ENCODE assay signal across 1 cellular context in genomic region chr19:12996542-12997094, GRCh38.
TF ChIP-seq lines count a peak whose summit lies in the region.

No MANE protein-coding gene starts in this region.

TF ChIP-seq in HepG2, 621 proteins besides CTCF, POLR2A, EP300 and RAD21 (continued from another document and continues in another):
- TF ChIP-seq, protein P1, sequence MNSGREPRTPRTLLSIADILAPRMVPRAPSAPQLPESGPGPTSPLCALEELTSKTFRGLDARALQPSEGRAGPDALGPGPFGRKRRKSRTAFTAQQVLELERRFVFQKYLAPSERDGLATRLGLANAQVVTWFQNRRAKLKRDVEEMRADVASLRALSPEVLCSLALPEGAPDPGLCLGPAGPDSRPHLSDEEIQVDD (CRISPR knock-in tag; IDR thresholded peaks at IDR 0.05; ENCODE audit: borderline replicate concordance) = no peak
- TF ChIP-seq PLSCR1 (CRISPR knock-in tag; IDR thresholded peaks at IDR 0.05; ENCODE audit: borderline replicate concordance) (no peak), SOX13 (IDR thresholded peaks at IDR 0.05) (no peak), SOX13 (CRISPR knock-in tag; conservative IDR thresholded peaks at IDR 0.05 in 1 of 2, IDR thresholded peaks at IDR 0.05 in 1 of 2) (peak in 1 of 2 experiments; percentile 28; a peak in 1 of 4 replicates), ELF4 (CRISPR knock-in tag; IDR thresholded peaks at IDR 0.05; ENCODE audit: borderline replicate concordance) (no peak), DZIP1 (CRISPR knock-in tag; IDR thresholded peaks at IDR 0.05) (no peak), BCL3 (CRISPR knock-in tag; IDR thresholded peaks at IDR 0.05) (peak; percentile 72; the same call in 1 of the 2 replicates), ZNF441 (CRISPR knock-in tag; IDR thresholded peaks at IDR 0.05; ENCODE audit: borderline replicate concordance) (no peak), ATAD3A (CRISPR knock-in tag; IDR thresholded peaks at IDR 0.05) (no peak), HNRNPK (IDR thresholded peaks at IDR 0.05; ENCODE audit: low read depth, low read length, poor library complexity, severe bottlenecking) (peak; percentile 73), ASH2L (IDR thresholded peaks at IDR 0.05; ENCODE audit: insufficient read length, low read depth, low read length) (peak; percentile 55), KLF15 (CRISPR knock-in tag; IDR thresholded peaks at IDR 0.05; ENCODE audit: borderline replicate concordance) (0 out of 2 replicates have a peak, but pooled peaks have one; percentile 58), ZNF446 (CRISPR knock-in tag; IDR thresholded peaks at IDR 0.05) (0 out of 2 replicates have a peak, but pooled peaks have one; percentile 3), ZNF230 (CRISPR knock-in tag; IDR thresholded peaks at IDR 0.05) (no peak), LCORL (IDR thresholded peaks at IDR 0.05) (no peak), LCORL (CRISPR knock-in tag; IDR thresholded peaks at IDR 0.05) (peak; percentile 77), CEBPB (IDR thresholded peaks at IDR 0.05; ENCODE audit: borderline replicate concordance, low read depth, low read length) (no peak), ZFY (CRISPR knock-in tag; IDR thresholded peaks at IDR 0.05) (peak; percentile 31), ZNF569 (CRISPR knock-in tag; IDR thresholded peaks at IDR 0.05; ENCODE audit: borderline replicate concordance) (no peak), CEBPG (CRISPR knock-in tag; IDR thresholded peaks at IDR 0.05) (0 out of 2 replicates have a peak, but pooled peaks have one; percentile 3), CCDC6 (CRISPR knock-in tag; IDR thresholded peaks at IDR 0.05) (no peak), ZMYM4 (CRISPR knock-in tag; IDR thresholded peaks at IDR 0.05) (no peak; the same call in 1 of the 2 replicates), JUND (CRISPR knock-in tag; IDR thresholded peaks at IDR 0.05) (no peak), HDAC2 (CRISPR knock-in tag; IDR thresholded peaks at IDR 0.05) (peak; percentile 32; the same call in 1 of the 2 replicates), ZNF549 (CRISPR knock-in tag; IDR thresholded peaks at IDR 0.05) (no peak), NFE2 (CRISPR knock-in tag; IDR thresholded peaks at IDR 0.05) (no peak), ZNF484 (CRISPR knock-in tag; IDR thresholded peaks at IDR 0.05; ENCODE audit: borderline replicate concordance, low read depth) (no peak), REPIN1 (CRISPR knock-in tag; IDR thresholded peaks at IDR 0.05; ENCODE audit: borderline replicate concordance, low read depth) (no peak), HMG20B (CRISPR knock-in tag; conservative IDR thresholded peaks at IDR 0.05) (no peak), YY1 (IDR thresholded peaks at IDR 0.05; ENCODE audit: insufficient read depth, insufficient replicate concordance, low read depth, low read length) (no peak), MIXL1 (CRISPR knock-in tag; IDR thresholded peaks at IDR 0.05) (no peak), ZNF777 (CRISPR knock-in tag; IDR thresholded peaks at IDR 0.05) (peak; percentile 99), ZNF251 (CRISPR knock-in tag; IDR thresholded peaks at IDR 0.05) (0 out of 2 replicates have a peak, but pooled peaks have one; percentile 21), TFAP4 (IDR thresholded peaks at IDR 0.05; ENCODE audit: borderline replicate concordance, low read depth) (no peak), ZBTB38 (CRISPR knock-in tag; IDR thresholded peaks at IDR 0.05) (peak; percentile 74), NR2C2 (CRISPR knock-in tag; IDR thresholded peaks at IDR 0.05; ENCODE audit: borderline replicate concordance) (no peak), ZNF124 (CRISPR knock-in tag; IDR thresholded peaks at IDR 0.05) (no peak), EZH2 (conservative IDR thresholded peaks at IDR 0.05; ENCODE audit: low read depth, low read length) (no peak), PITX1 (CRISPR knock-in tag; IDR thresholded peaks at IDR 0.05) (no peak), ZNF780A (CRISPR knock-in tag; IDR thresholded peaks at IDR 0.05) (no peak), ZNF891 (CRISPR knock-in tag; IDR thresholded peaks at IDR 0.05) (no peak), NRL (CRISPR knock-in tag; IDR thresholded peaks at IDR 0.05; ENCODE audit: borderline replicate concordance) (peak; percentile 57; the same call in 1 of the 2 replicates), ZNF160 (CRISPR knock-in tag; IDR thresholded peaks at IDR 0.05) (peak; percentile 34; the same call in 1 of the 2 replicates), PHF8 (CRISPR knock-in tag; IDR thresholded peaks at IDR 0.05) (peak; percentile 66), ZEB1 (IDR thresholded peaks at IDR 0.05; ENCODE audit: insufficient replicate concordance, low read depth) (no peak), MTF1 (CRISPR knock-in tag; IDR thresholded peaks at IDR 0.05) (no peak), SIN3B (IDR thresholded peaks at IDR 0.05; ENCODE audit: low read length) (no peak), DPF2 (CRISPR knock-in tag; IDR thresholded peaks at IDR 0.05; ENCODE audit: borderline replicate concordance, low read depth) (no peak), ZNF225 (CRISPR knock-in tag; IDR thresholded peaks at IDR 0.05) (no peak), MIER3 (CRISPR knock-in tag; IDR thresholded peaks at IDR 0.05; ENCODE audit: borderline replicate concordance) (peak; percentile 18; the same call in 1 of the 2 replicates), PAWR (CRISPR knock-in tag; IDR thresholded peaks at IDR 0.05; ENCODE audit: borderline replicate concordance) (no peak), ZNF207 (IDR thresholded peaks at IDR 0.05; ENCODE audit: borderline replicate concordance) (no peak), MED13 (CRISPR knock-in tag; IDR thresholded peaks at IDR 0.05) (no peak), SMYD3 (CRISPR knock-in tag; IDR thresholded peaks at IDR 0.05) (no peak), ZMAT3 (CRISPR knock-in tag; conservative IDR thresholded peaks at IDR 0.05) (peak; percentile 15; the same call in 1 of the 2 replicates), ZNF101 (CRISPR knock-in tag; IDR thresholded peaks at IDR 0.05; ENCODE audit: borderline replicate concordance, low read depth) (no peak), ETV5 (CRISPR knock-in tag; IDR thresholded peaks at IDR 0.05; ENCODE audit: borderline replicate concordance) (peak; percentile 8; the same call in 1 of the 2 replicates), ZNF460 (CRISPR knock-in tag; IDR thresholded peaks at IDR 0.05; ENCODE audit: borderline replicate concordance) (no peak), HNRNPH1 (optimal IDR thresholded peaks at IDR 0.05; ENCODE audit: low read depth, low read length) (no peak), KLF6 (CRISPR knock-in tag; IDR thresholded peaks at IDR 0.05) (no peak), RELA (CRISPR knock-in tag; IDR thresholded peaks at IDR 0.05) (no peak), ZNF383 (CRISPR knock-in tag; IDR thresholded peaks at IDR 0.05; ENCODE audit: borderline replicate concordance) (no peak), ZC3H4 (CRISPR knock-in tag; IDR thresholded peaks at IDR 0.05; ENCODE audit: borderline replicate concordance) (no peak), ARHGAP35 (CRISPR knock-in tag; IDR thresholded peaks at IDR 0.05; ENCODE audit: borderline replicate concordance) (peak; percentile 77; the same call in 1 of the 2 replicates), MAZ (IDR thresholded peaks at IDR 0.05; ENCODE audit: borderline replicate concordance, low read depth, low read length) (no peak), MAZ (CRISPR knock-in tag; IDR thresholded peaks at IDR 0.05; ENCODE audit: low read depth) (peak; percentile 53), NFKB2 (CRISPR knock-in tag; IDR thresholded peaks at IDR 0.05; ENCODE audit: borderline replicate concordance) (peak; percentile 49; the same call in 1 of the 2 replicates), HNRNPUL1 (IDR thresholded peaks at IDR 0.05; ENCODE audit: low read depth, low read length) (no peak), ZNF614 (CRISPR knock-in tag; IDR thresholded peaks at IDR 0.05; ENCODE audit: borderline replicate concordance) (no peak), ZNF768 (CRISPR knock-in tag; IDR thresholded peaks at IDR 0.05) (no peak; the same call in 1 of the 2 replicates)
- TF ChIP-seq, protein P2, sequence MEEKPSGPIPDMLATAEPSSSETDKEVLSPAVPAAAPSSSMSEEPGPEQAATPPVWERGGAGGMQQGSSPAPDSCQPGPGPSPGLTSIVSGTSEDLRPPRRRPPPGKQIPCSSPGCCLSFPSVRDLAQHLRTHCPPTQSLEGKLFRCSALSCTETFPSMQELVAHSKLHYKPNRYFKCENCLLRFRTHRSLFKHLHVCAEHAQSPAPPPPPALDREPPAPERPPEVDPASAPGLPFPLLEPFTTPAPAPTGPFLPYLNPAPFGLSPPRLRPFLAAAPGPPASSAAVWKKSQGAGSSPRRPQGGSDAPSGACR (CRISPR knock-in tag; IDR thresholded peaks at IDR 0.05) = peak; percentile 83
- TF ChIP-seq, protein P3, sequence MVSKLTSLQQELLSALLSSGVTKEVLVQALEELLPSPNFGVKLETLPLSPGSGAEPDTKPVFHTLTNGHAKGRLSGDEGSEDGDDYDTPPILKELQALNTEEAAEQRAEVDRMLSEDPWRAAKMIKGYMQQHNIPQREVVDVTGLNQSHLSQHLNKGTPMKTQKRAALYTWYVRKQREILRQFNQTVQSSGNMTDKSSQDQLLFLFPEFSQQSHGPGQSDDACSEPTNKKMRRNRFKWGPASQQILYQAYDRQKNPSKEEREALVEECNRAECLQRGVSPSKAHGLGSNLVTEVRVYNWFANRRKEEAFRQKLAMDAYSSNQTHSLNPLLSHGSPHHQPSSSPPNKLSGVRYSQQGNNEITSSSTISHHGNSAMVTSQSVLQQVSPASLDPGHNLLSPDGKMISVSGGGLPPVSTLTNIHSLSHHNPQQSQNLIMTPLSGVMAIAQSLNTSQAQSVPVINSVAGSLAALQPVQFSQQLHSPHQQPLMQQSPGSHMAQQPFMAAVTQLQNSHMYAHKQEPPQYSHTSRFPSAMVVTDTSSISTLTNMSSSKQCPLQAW (CRISPR knock-in tag; IDR thresholded peaks at IDR 0.05) = 0 out of 2 replicates have a peak, but pooled peaks have one; percentile 9
- TF ChIP-seq, protein P4, sequence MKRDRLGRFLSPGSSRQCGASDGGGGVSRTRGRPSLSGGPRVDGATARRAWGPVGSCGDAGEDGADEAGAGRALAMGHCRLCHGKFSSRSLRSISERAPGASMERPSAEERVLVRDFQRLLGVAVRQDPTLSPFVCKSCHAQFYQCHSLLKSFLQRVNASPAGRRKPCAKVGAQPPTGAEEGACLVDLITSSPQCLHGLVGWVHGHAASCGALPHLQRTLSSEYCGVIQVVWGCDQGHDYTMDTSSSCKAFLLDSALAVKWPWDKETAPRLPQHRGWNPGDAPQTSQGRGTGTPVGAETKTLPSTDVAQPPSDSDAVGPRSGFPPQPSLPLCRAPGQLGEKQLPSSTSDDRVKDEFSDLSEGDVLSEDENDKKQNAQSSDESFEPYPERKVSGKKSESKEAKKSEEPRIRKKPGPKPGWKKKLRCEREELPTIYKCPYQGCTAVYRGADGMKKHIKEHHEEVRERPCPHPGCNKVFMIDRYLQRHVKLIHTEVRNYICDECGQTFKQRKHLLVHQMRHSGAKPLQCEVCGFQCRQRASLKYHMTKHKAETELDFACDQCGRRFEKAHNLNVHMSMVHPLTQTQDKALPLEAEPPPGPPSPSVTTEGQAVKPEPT (CRISPR knock-in tag; IDR thresholded peaks at IDR 0.05; ENCODE audit: low read depth) = 0 out of 2 replicates have a peak, but pooled peaks have one; percentile 63
- TF ChIP-seq, protein P5, sequence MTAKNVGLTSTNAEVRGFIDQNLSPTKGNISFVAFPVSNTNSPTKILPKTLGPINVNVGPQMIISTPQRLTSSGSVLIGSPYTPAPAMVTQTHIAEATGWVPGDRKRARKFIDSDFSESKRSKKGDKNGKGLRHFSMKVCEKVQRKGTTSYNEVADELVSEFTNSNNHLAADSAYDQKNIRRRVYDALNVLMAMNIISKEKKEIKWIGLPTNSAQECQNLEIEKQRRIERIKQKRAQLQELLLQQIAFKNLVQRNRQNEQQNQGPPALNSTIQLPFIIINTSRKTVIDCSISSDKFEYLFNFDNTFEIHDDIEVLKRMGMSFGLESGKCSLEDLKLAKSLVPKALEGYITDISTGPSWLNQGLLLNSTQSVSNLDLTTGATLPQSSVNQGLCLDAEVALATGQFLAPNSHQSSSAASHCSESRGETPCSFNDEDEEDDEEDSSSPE (CRISPR knock-in tag; IDR thresholded peaks at IDR 0.05) = peak; percentile 72; the same call in 1 of the 2 replicates
